Comparison of ENCODE assay signal across 10 cellular contexts in the genomic region with DNA sequence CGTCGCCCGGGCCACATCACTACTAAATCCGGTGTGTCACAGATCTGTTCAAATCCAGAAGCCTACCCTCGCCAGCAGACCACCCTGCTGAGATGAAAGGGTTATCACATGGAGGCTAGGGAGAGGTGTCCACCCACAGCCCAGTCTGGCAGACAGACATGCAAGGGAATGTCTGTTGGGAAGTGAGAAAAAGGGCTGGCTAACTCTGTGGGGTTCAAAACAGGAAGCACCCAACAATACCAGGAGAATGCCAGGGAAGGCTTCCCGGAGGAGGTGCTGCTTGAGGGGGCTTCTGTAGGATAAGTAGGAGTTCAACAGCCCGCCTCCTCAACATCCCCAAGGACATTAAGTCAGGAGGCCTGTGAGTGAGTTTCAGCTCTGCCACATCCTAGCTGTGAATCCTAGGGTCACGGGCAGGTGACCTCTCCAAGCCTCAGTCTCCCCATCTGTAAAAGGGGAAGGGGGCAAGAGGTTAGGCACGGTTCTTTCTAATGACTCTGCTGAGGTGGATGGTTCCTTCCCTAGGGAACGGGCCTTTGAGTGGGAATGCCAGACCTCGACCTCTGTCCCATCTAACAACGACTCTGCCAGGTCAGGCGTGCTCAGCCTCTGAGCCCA. TPM values are rescaled to one million over a fixed set of nuclear protein-coding genes. Genes with fewer than 3 reads are reported as not detected.
A peak's percentile ranks its signal among the peaks of the same experiment; 100 is the strongest.
DNase-seq lines count a peak whose midpoint lies in the region; ATAC-seq and TF ChIP-seq lines count a peak whose summit lies in the region.
"Had no signal": no experiment of that assay in that cellular context is flagged by ENCODE, and none has a peak within 500 bp of the region (broad histone marks: within the 10 kb centered on the region; RNA-seq: fewer than 3 reads in every experiment).

No MANE protein-coding gene starts in this region.

- H3K9me3 Mint-ChIP-seq in activated T-cell treated with anti-CD3 and anti-CD28 coated beads, Interleukin-2, amount 50 U/mL, for 24 hours: no peaks in the 10 kb centered on the region

- H3K36me3 Mint-ChIP-seq in activated T-cell treated with anti-CD3 and anti-CD28 coated beads, Interleukin-2, amount 50 U/mL, for 24 hours (ENCODE audit: low read depth): peaks cover 29% of the 10 kb centered on the region

- peak overlapping the region; percentile 74 to 75 for H3K27ac ChIP-seq in ascending aorta
- peak overlapping the region in 3 of 4 donors; percentile 83 to 93 (median 87) for H3K27ac ChIP-seq in tibial nerve

- H3K36me3 ChIP-seq in ascending aorta: no peaks in the 10 kb centered on the region
- no peaks in the 10 kb centered on the region for H3K36me3 ChIP-seq in tibial nerve

- H3K9me3 ChIP-seq in ascending aorta: no peaks in the 10 kb centered on the region
- no peaks in the 10 kb centered on the region for H3K9me3 ChIP-seq in tibial nerve

- H3K4me1 ChIP-seq in ascending aorta: peaks cover 0 to 21% of the 10 kb centered on the region in 2 donors
- peaks cover 0 to 39% (median 14%) of the 10 kb centered on the region in 4 donors for H3K4me1 ChIP-seq in tibial nerve

- DNase-seq in activated T-cell treated with anti-CD3 and anti-CD28 coated beads, Interleukin-2, amount 50 U/mL, for 24 hours: no peak
- DNase-seq in activated T-cell treated with anti-CD3 and anti-CD28 coated beads, Interleukin-2, amount 50 U/mL, for 1 hour: no peak
- DNase-seq in ascending aorta (ENCODE audit: low spot score in 2 of 2): no peak
- no peak for DNase-seq in lower leg skin (ENCODE audit: low spot score in 2 of 2)
- DNase-seq in tibial nerve (ENCODE audit: low spot score in 2 of 2): no peak
- no peak for DNase-seq in stimulated activated naive CD4-positive, alpha-beta T cell (lab: John Stamatoyannopoulos, UW)
- DNase-seq in pons (ENCODE audit: low spot score): no peak
- DNase-seq: NK-92 treated with Interleukin-12 subunit alpha and Interleukin-12 subunit beta, amount 100 ng/mL, for 24 hours had no signal

- peak overlapping the region; percentile 89 for H3K4me3 Mint-ChIP-seq in activated T-cell treated with anti-CD3 and anti-CD28 coated beads, Interleukin-2, amount 50 U/mL, for 24 hours

- 58 to 61% methylated on average over 13 of the region's 13 CpGs for WGBS in lower leg skin, 2 donors
- WGBS in tibial nerve, 2 donors: 55 to 56% methylated on average over 13 of the region's 13 CpGs

- no peak for TF ChIP-seq EP300 in tibial nerve (IDR thresholded peaks at IDR 0.05)

- intact Hi-C loops in ascending aorta (cut with DNase I) (loop anchor here (2.0 kb wide), 1 partner anchor 76 kb away; a partner anchor contains a TSS), lower leg skin (cut with DNase I; ENCODE audit: low total_unique reads) (no loop called here)

- peaks cover 78% of the 10 kb centered on the region for H3K4me1 Mint-ChIP-seq in activated T-cell treated with anti-CD3 and anti-CD28 coated beads, Interleukin-2, amount 50 U/mL, for 24 hours (ENCODE audit: low read depth)

- no peak for TF ChIP-seq POLR2A in lower leg skin (IDR thresholded peaks at IDR 0.05)
- TF ChIP-seq POLR2A in tibial nerve (IDR thresholded peaks at IDR 0.05): no peak

- H3K27me3 Mint-ChIP-seq in activated T-cell treated with anti-CD3 and anti-CD28 coated beads, Interleukin-2, amount 50 U/mL, for 24 hours: no peaks in the 10 kb centered on the region

- peak overlapping the region; percentile 83 to 87 for H3K4me3 ChIP-seq in ascending aorta
- peak overlapping the region; percentile 89 for H3K4me3 ChIP-seq in lower leg skin (ENCODE audit: low read depth, poor library complexity, severe bottlenecking)
- peak overlapping the region; percentile 70 to 96 (median 78) for H3K4me3 ChIP-seq in tibial nerve

- H3K27me3 ChIP-seq in ascending aorta (no peaks in the 10 kb centered on the region), tibial nerve (no peaks in the 10 kb centered on the region)

- ATAC-seq in GM19452 (IDR thresholded peaks at IDR 0.05; ENCODE audit: unreplicated experiment): no peak

- peak overlapping the region; percentile 90 for H3K27ac Mint-ChIP-seq in activated T-cell treated with anti-CD3 and anti-CD28 coated beads, Interleukin-2, amount 50 U/mL, for 24 hours

- TF ChIP-seq CTCF in ascending aorta (IDR thresholded peaks at IDR 0.05): no peak
- no peak for TF ChIP-seq CTCF in lower leg skin (IDR thresholded peaks at IDR 0.05)
- TF ChIP-seq CTCF in tibial nerve (IDR thresholded peaks at IDR 0.05): no peak

RNA-seq across cellular contexts. Expression of a gene that starts 1.1 kb away (rescaled TPM):
- total RNA-seq in ascending aorta: 251 TPM
- 10 to 100 TPM; 54.9 to 60.6 (median 58.5) TPM for total RNA-seq in lower leg skin
- 10 to 100 TPM; 39.1 to 83.4 (median 60.6) TPM for total RNA-seq in tibial nerve

RNA-seq across cellular contexts. Expression of a gene that starts 29.0 kb away (rescaled TPM):
- total RNA-seq in ascending aorta (7.3 TPM), lower leg skin (under 1 TPM in 1 of 4 donors, not detected in 3; 0.42 TPM), tibial nerve (1 to 10 TPM in 3 of 4 donors, under 1 TPM in 1; 0.84 to 4.8 (median 1.8) TPM)
- total RNA-seq: left lobe of liver had no signal

RNA-seq across cellular contexts. Expression of a gene that starts 32.9 kb away (rescaled TPM):
- not detected for total RNA-seq in ascending aorta
- not detected for total RNA-seq in lower leg skin
- total RNA-seq in tibial nerve: not detected
- total RNA-seq: left lobe of liver had no signal
